In genomic region chr6:139249387-139249786, GRCh38 we compare ENCODE assay signal across 12 cellular contexts. TPM values are rescaled to one million over a fixed set of nuclear protein-coding genes. Genes with fewer than 3 reads are reported as not detected.
DNase-seq lines count a peak whose midpoint lies in the region; ATAC-seq and TF ChIP-seq lines count a peak whose summit lies in the region.
"Had no signal": no experiment of that assay in that cellular context is flagged by ENCODE, and none has a peak within 500 bp of the region (broad histone marks: within the 10 kb centered on the region; RNA-seq: fewer than 3 reads in every experiment).

No MANE protein-coding gene starts in this region.

- intact Hi-C loops in natural killer cell (cut with micrococcal nuclease): no loop called here
- intact Hi-C loops in activated CD8-positive, alpha-beta T cell treated with anti-CD3 and anti-CD28 coated beads for 36 hours (cut with micrococcal nuclease): no loop called here

- H3K4me1 Mint-ChIP-seq in natural killer cell treated with Interleukin-12 subunit alpha and Interleukin-12 subunit beta and Interleukin-15 and Interleukin-18, amount 100 ng/mL, for 72 hours (ENCODE audit: low read depth in 2 of 2): peaks cover 25 to 32% of the 10 kb centered on the region in 2 donors
- H3K4me1 Mint-ChIP-seq in natural killer cell (peaks cover 26 to 29% of the 10 kb centered on the region in 2 donors), mesothelial cell of epicardium (peaks cover 26% of the 10 kb centered on the region)
- peaks cover 51% of the 10 kb centered on the region for H3K4me1 Mint-ChIP-seq in activated CD8-positive, alpha-beta T cell treated with anti-CD3 and anti-CD28 coated beads for 36 hours (ENCODE audit: low read depth)

- CTCF ChIA-PET in activated CD8-positive, alpha-beta T cell treated with anti-CD3 and anti-CD28 coated beads for 36 hours (lab: Charles Lee): interaction anchor here (1.9 to 2.3 kb wide), 3 partner anchors 12 to 115 kb away, joined by 4 to 12 read pairs (median 12); no protein-coding TSS in a partner anchor

- ATAC-seq in natural killer cell treated with Interleukin-12 subunit alpha and Interleukin-12 subunit beta and Interleukin-15 and Interleukin-18, amount 100 ng/mL, for 72 hours: no peak
- ATAC-seq in natural killer cell: no peak
- ATAC-seq in activated CD8-positive, alpha-beta T cell treated with anti-CD3 and anti-CD28 coated beads for 36 hours: peak; percentile 31
- ATAC-seq in HG02981 (IDR thresholded peaks at IDR 0.05; ENCODE audit: unreplicated experiment): no peak

- peaks cover 3% of the 10 kb centered on the region for H3K9me3 Mint-ChIP-seq in natural killer cell treated with Interleukin-12 subunit alpha and Interleukin-12 subunit beta and Interleukin-15 and Interleukin-18, amount 100 ng/mL, for 72 hours
- no peaks in the 10 kb centered on the region for H3K9me3 Mint-ChIP-seq in natural killer cell
- H3K9me3 Mint-ChIP-seq in activated CD8-positive, alpha-beta T cell treated with anti-CD3 and anti-CD28 coated beads for 36 hours: peaks cover 2% of the 10 kb centered on the region
- no peaks in the 10 kb centered on the region for H3K9me3 Mint-ChIP-seq in mesothelial cell of epicardium
- H3K9me3 Mint-ChIP-seq: H9 had no signal

- no peaks in the 10 kb centered on the region for H3K36me3 Mint-ChIP-seq in natural killer cell treated with Interleukin-12 subunit alpha and Interleukin-12 subunit beta and Interleukin-15 and Interleukin-18, amount 100 ng/mL, for 72 hours
- no peaks in the 10 kb centered on the region for H3K36me3 Mint-ChIP-seq in natural killer cell
- no peaks in the 10 kb centered on the region for H3K36me3 Mint-ChIP-seq in activated CD8-positive, alpha-beta T cell treated with anti-CD3 and anti-CD28 coated beads for 36 hours (ENCODE audit: low read depth)
- H3K36me3 Mint-ChIP-seq in mesothelial cell of epicardium: no peaks in the 10 kb centered on the region

- H3K27ac Mint-ChIP-seq in natural killer cell treated with Interleukin-12 subunit alpha and Interleukin-12 subunit beta and Interleukin-15 and Interleukin-18, amount 100 ng/mL, for 72 hours: peak overlapping the region; percentile 13 to 59
- H3K27ac Mint-ChIP-seq in natural killer cell (peak overlapping the region in 1 of 2 donors; percentile 56), mesothelial cell of epicardium (no peak overlapping the region)
- no peak overlapping the region for H3K27ac Mint-ChIP-seq in activated CD8-positive, alpha-beta T cell treated with anti-CD3 and anti-CD28 coated beads for 36 hours
- H3K27ac Mint-ChIP-seq: H9 had no signal

- TF ChIP-seq CTCF in natural killer cell (IDR thresholded peaks at IDR 0.05) (no peak), mesothelial cell of epicardium (IDR thresholded peaks at IDR 0.05; ENCODE audit: unreplicated experiment) (no peak)
- TF ChIP-seq CTCF in activated CD8-positive, alpha-beta T cell treated with anti-CD3 and anti-CD28 coated beads for 36 hours (IDR thresholded peaks at IDR 0.05): no peak

- no peaks in the 10 kb centered on the region for H3K27me3 Mint-ChIP-seq in natural killer cell treated with Interleukin-12 subunit alpha and Interleukin-12 subunit beta and Interleukin-15 and Interleukin-18, amount 100 ng/mL, for 72 hours
- H3K27me3 Mint-ChIP-seq in natural killer cell (ENCODE audit: low read depth in 2 of 2): no peaks in the 10 kb centered on the region
- H3K27me3 Mint-ChIP-seq in activated CD8-positive, alpha-beta T cell treated with anti-CD3 and anti-CD28 coated beads for 36 hours: no peaks in the 10 kb centered on the region
- H3K27me3 Mint-ChIP-seq in mesothelial cell of epicardium (ENCODE audit: low read depth): no peaks in the 10 kb centered on the region

- H3K4me3 Mint-ChIP-seq in natural killer cell treated with Interleukin-12 subunit alpha and Interleukin-12 subunit beta and Interleukin-15 and Interleukin-18, amount 100 ng/mL, for 72 hours: peak overlapping the region; percentile 5
- no peak overlapping the region for H3K4me3 Mint-ChIP-seq in natural killer cell
- no peak overlapping the region for H3K4me3 Mint-ChIP-seq in activated CD8-positive, alpha-beta T cell treated with anti-CD3 and anti-CD28 coated beads for 36 hours
- H3K4me3 Mint-ChIP-seq in mesothelial cell of epicardium: no peak overlapping the region
- H3K4me3 Mint-ChIP-seq: H9 had no signal

- POLR2A ChIA-PET in activated CD8-positive, alpha-beta T cell treated with anti-CD3 and anti-CD28 coated beads for 36 hours (lab: Charles Lee): no interaction called here

- DNase-seq in natural killer cell treated with Interleukin-12 subunit alpha and Interleukin-12 subunit beta and Interleukin-15 and Interleukin-18, amount 100 ng/mL, for 72 hours (ENCODE audit: low spot score): no peak
- no peak for DNase-seq in natural killer cell
- peak; percentile 59 for DNase-seq in activated CD8-positive, alpha-beta T cell treated with anti-CD3 and anti-CD28 coated beads for 36 hours
- peak; percentile 15 for DNase-seq in iris pigment epithelial cell (ENCODE audit: low read depth)
- no peak for DNase-seq in mesothelial cell of epicardium (ENCODE audit: low spot score in 2 of 2, unreplicated experiment in 2 of 2)
- no peak for DNase-seq in COLO829 (ENCODE audit: low spot score)
- DNase-seq in NCI-H2081 treated with DMSO at 0.1 percent for 48 hours (lab: John Stamatoyannopoulos, UW): no peak
- DNase-seq: H9, NCI-H510A, Right ventricle myocardium superior had no signal

RNA-seq across cellular contexts. Expression of gene TXLNB, which starts 42.4 kb away (rescaled TPM):
- total RNA-seq in natural killer cell treated with Interleukin-12 subunit alpha and Interleukin-12 subunit beta and Interleukin-15 and Interleukin-18, amount 100 ng/mL, for 72 hours: under 1 TPM in 1 of 2 donors, not detected in 1; 0.05 TPM
- total RNA-seq in natural killer cell (under 1 TPM; 0.24 to 0.93 (median 0.50) TPM), mesothelial cell of epicardium (0.44 to 1.6 TPM (median 0.67 TPM) in 3 replicates)
- under 1 TPM; 0.11 to 0.22 TPM for total RNA-seq in activated CD8-positive, alpha-beta T cell treated with anti-CD3 and anti-CD28 coated beads for 36 hours
- total RNA-seq: smooth muscle cell had no signal

Comparison
In these comparisons a context has a peak if more than half of its experiments do, and no peak if none do; other contexts are left out.
1. DNase-seq: peak in activated CD8-positive, alpha-beta T cell treated with anti-CD3 and anti-CD28 coated beads for 36 hours (single experiment) and iris pigment epithelial cell (single experiment); none in natural killer cell treated with Interleukin-12 subunit alpha and Interleukin-12 subunit beta and Interleukin-15 and Interleukin-18, amount 100 ng/mL, for 72 hours (single experiment), natural killer cell (single experiment), mesothelial cell of epicardium (0 of 2), COLO829 (single experiment) and NCI-H2081 treated with DMSO at 0.1 percent for 48 hours (single experiment).
2. H3K27ac Mint-ChIP-seq: peak in natural killer cell treated with Interleukin-12 subunit alpha and Interleukin-12 subunit beta and Interleukin-15 and Interleukin-18, amount 100 ng/mL, for 72 hours (2 of 2); none in activated CD8-positive, alpha-beta T cell treated with anti-CD3 and anti-CD28 coated beads for 36 hours (single experiment) and mesothelial cell of epicardium (single experiment).